20 cellular contexts compared by ENCODE assay signal in the genomic region with DNA sequence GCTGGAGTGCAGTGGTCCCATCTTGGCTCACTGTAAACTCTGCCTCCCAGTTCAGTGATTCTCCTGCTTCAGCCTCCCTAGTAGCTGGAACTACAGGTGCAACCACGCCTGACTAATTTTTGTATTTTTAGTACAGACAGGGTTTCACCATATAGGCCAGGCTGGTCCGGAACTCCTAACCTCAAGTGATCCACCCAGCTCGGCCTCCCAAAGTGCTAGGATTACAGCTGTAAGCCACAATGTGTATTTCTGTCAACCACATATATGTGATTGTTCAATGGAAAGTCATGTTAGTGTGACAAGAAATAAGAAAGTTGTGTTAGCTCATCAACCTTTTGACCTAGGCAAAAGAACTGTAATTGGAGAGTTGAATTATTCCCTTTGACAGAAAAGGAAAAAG.
"Had no signal": no experiment of that assay in that cellular context is flagged by ENCODE, and none has a peak within 500 bp of the region (broad histone marks: within the 10 kb centered on the region; RNA-seq: fewer than 3 reads in every experiment).

No MANE protein-coding gene starts in this region.

- ATAC-seq: activated naive CD8-positive, alpha-beta T cell treated with anti-CD3 and anti-CD28 coated beads, Interleukin-2, amount 50 U/mL, for 24 hours; right cardiac atrium had no signal

- DNase-seq: activated CD4-positive, alpha-beta T cell treated with anti-CD3 and anti-CD28 coated beads, Interleukin-2, amount 10 ng/mL, durations not matched to agents 7 days and 5 days; activated CD8-positive, alpha-beta memory T cell treated with anti-CD3 and anti-CD28 coated beads for 24 hours; activated naive CD4-positive, alpha-beta T cell treated with Interleukin-2 at 50 U/mL for 16 hours; activated naive CD8-positive, alpha-beta T cell treated with anti-CD3 and anti-CD28 coated beads, Interleukin-2, amount 50 U/mL, for 24 hours; cerebellar nuclear complex; effector CD8-positive, alpha-beta T cell; foreskin fibroblast; glutamatergic neuron; hypothalamus; occipital lobe; right cardiac atrium; small intestine; stimulated activated CD4-positive, alpha-beta T cell treated with anti-CD3 and anti-CD28 coated beads, Interleukin-4, amount 100 ng/mL, for 4 hours; stimulated activated CD8-positive, alpha-beta memory T cell treated with anti-CD3 and anti-CD28 coated beads, Interleukin-4, amount 100 ng/mL, for 48 hours; stimulated activated naive CD4-positive, alpha-beta T cell treated with Interleukin-2 at 50 U/mL for 16 hours; substantia nigra; transverse colon had no signal

- H3K9me3 ChIP-seq: ascending aorta, breast epithelium, transverse colon, vagina had no signal

- H3K4me3 ChIP-seq: ascending aorta, breast epithelium, transverse colon, vagina had no signal

- H3K36me3 ChIP-seq: ascending aorta, breast epithelium, transverse colon, vagina had no signal

- H3K27ac ChIP-seq: ascending aorta, breast epithelium, transverse colon, vagina had no signal

- H3K27me3 ChIP-seq: ascending aorta, breast epithelium, transverse colon, vagina had no signal

- H3K4me1 ChIP-seq: ascending aorta, breast epithelium, transverse colon, vagina had no signal
